Comparison of ENCODE assay signal across 22 cellular contexts in genomic region chr3:23111799-23112198, GRCh38.
"Had no signal": no experiment of that assay in that cellular context is flagged by ENCODE, and none has a peak within 500 bp of the region (broad histone marks: within the 10 kb centered on the region; RNA-seq: fewer than 3 reads in every experiment).

No MANE protein-coding gene starts in this region.

- H3K36me3 ChIP-seq: SJSA1 had no signal

- H3K4me3 Mint-ChIP-seq: IgD-negative memory B cell had no signal

- H3K9me2 ChIP-seq: SK-N-SH had no signal

- H3K36me3 Mint-ChIP-seq: IgD-negative memory B cell had no signal

- H3K9me3 Mint-ChIP-seq: IgD-negative memory B cell had no signal

- DNase-seq: Kasumi-1, MM.1S, NCI-H1092 treated with DMSO at 0.1 percent for 48 hours, NCI-H1436, NCI-H187, NCI-H2029, NCI-H2081 treated with DMSO at 0.1 percent for 48 hours, NCI-H2171, NCI-H226, NCI-H446, NCI-H510A, NCI-H524 treated with DMSO at 0.1 percent for 48 hours, NCI-H774, Right ventricle myocardium superior, RPMI8226, SIG-M5, SK-N-SH had no signal

- H3K9me3 ChIP-seq: SJSA1, SK-N-SH had no signal

- H3K4me2 ChIP-seq: KMS-11, SK-N-SH had no signal

- H3K27me3 ChIP-seq: SJSA1 had no signal

- H3K9ac ChIP-seq: KMS-11, SK-N-SH had no signal

- ATAC-seq: K562 had no signal

- H3K27me3 Mint-ChIP-seq: IgD-negative memory B cell had no signal

- H3K27ac Mint-ChIP-seq: IgD-negative memory B cell had no signal

- H3K4me3 ChIP-seq: K562, SJSA1 had no signal

- H3K27ac ChIP-seq: HL-60, KMS-11, SJSA1 had no signal

- H3K4me1 ChIP-seq: SJSA1 had no signal
